Comparison of ENCODE assay signal across 13 cellular contexts in the genomic region with DNA sequence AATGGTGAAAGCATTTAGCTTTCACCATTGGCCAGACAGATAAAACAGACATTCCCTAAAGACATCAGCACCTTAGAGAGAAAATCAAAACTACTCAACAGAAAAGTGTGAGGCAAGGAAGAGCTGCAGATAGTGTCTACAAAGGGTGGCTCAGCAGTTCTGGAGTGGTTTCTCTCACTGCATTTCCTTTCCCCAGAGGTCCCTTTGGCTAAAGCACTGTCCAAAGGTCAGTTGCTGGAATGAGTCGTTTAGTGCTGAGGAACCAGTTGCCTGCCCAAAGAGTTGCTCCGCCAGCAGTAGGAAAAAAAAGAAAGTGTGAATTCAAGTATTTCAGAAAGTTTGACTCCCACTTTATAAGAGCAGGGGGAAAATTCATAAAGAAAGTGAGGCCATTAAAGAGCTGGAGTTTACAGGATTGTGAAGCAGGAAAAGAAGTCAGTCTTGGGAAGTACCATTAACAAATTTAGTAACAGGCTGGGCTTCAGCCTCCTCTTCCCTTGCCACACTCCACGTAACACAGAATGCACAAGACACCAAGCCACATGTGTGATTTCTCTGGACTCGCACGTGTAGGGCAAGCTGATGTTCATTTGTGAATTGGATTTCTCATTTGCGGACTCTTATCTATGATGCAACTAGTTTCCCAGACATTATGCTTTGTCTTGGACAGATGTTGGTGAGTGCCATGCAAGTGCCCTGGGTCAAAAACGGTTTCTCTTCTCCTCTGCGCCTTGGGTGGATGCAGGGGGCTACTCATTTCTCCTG.
A peak's percentile ranks its signal among the peaks of the same experiment; 100 is the strongest.
DNase-seq lines count a peak whose midpoint lies in the region; ATAC-seq, FAIRE-seq and TF ChIP-seq lines count a peak whose summit lies in the region.
"Had no signal": no experiment of that assay in that cellular context is flagged by ENCODE, and none has a peak within 500 bp of the region (broad histone marks: within the 10 kb centered on the region; RNA-seq: fewer than 3 reads in every experiment).

No MANE protein-coding gene starts in this region.

- no peak for FAIRE-seq in astrocyte (lab: Jason Lieb, UNC)
- FAIRE-seq in HepG2 (lab: Jason Lieb, UNC) = peak; percentile 90

- H3K4me2 ChIP-seq in astrocyte (ENCODE audit: low read length) (no peak overlapping the region), HepG2 (ENCODE audit: low read depth, low read length) (peak overlapping the region; percentile 47)

- H3K4me3 Mint-ChIP-seq in astrocyte (ENCODE audit: unreplicated experiment) = no peak overlapping the region
- H3K4me3 Mint-ChIP-seq: CD8-positive, alpha-beta memory T cell; central memory CD8-positive, alpha-beta T cell had no signal

- peaks cover 6% of the 10 kb centered on the region for H3K36me3 Mint-ChIP-seq in astrocyte (ENCODE audit: low read depth, unreplicated experiment)

- TF ChIP-seq CTCF in AG10803 (conservative IDR thresholded peaks at IDR 0.05; ENCODE audit: low read length) (no peak), astrocyte (IDR thresholded peaks at IDR 0.05; ENCODE audit: insufficient read depth, low read depth, low read length) (no peak), HepG2 (CRISPR knock-in tag; IDR thresholded peaks at IDR 0.05) (no peak)

- TF ChIP-seq EP300 in HepG2 (IDR thresholded peaks at IDR 0.05; ENCODE audit: low read depth in 2 of 2, low read length in 2 of 2) = 0 out of 4 replicates have a peak, but pooled peaks of 1 of the 2 experiments have one; percentile 3
- no peak for TF ChIP-seq EP300 in HepG2 (CRISPR knock-in tag; IDR thresholded peaks at IDR 0.05; ENCODE audit: borderline replicate concordance)

- H3K4me1 ChIP-seq in astrocyte (ENCODE audit: insufficient read depth, low read length) (peaks cover 13% of the 10 kb centered on the region), HepG2 (ENCODE audit: insufficient read depth, low read length) (peaks cover 28% of the 10 kb centered on the region)
- H3K4me1 ChIP-seq: foreskin keratinocyte had no signal

- H3K4me3 ChIP-seq in AG10803 (ENCODE audit: low read length) = no peak overlapping the region
- no peak overlapping the region for H3K4me3 ChIP-seq in astrocyte (ENCODE audit: insufficient read depth, low read depth, low read length)
- H3K4me3 ChIP-seq in HepG2 (replicated peaks in 1 of 3; ENCODE audit: insufficient read depth in 1 of 3, low read depth in 2 of 3, low read length in 3 of 3) = peak overlapping the region in 1 of 3 experiments; percentile 9; a peak in 1 of 6 replicates

- TF ChIP-seq RAD21 in HepG2 (CRISPR knock-in tag; IDR thresholded peaks at IDR 0.05) = no peak

- H3K9me3 ChIP-seq in astrocyte (ENCODE audit: insufficient read depth, low read depth, low read length) (no peaks in the 10 kb centered on the region), HepG2 (ENCODE audit: low read length) (no peaks in the 10 kb centered on the region)

- H3K79me2 ChIP-seq in astrocyte (ENCODE audit: insufficient read depth, low read length) = peaks cover 3% of the 10 kb centered on the region
- no peaks in the 10 kb centered on the region for H3K79me2 ChIP-seq in HepG2 (ENCODE audit: insufficient read depth, low read length)

- no peaks in the 10 kb centered on the region for H3K9me3 Mint-ChIP-seq in astrocyte (ENCODE audit: unreplicated experiment)
- H3K9me3 Mint-ChIP-seq: CD8-positive, alpha-beta memory T cell; central memory CD8-positive, alpha-beta T cell had no signal

- H3K9ac ChIP-seq in astrocyte (ENCODE audit: low read length) (no peak overlapping the region), HepG2 (ENCODE audit: insufficient read depth, low read depth, low read length) (no peak overlapping the region)

- no peak for TF ChIP-seq POLR2A in HepG2 (IDR thresholded peaks at IDR 0.05; ENCODE audit: insufficient read depth in 1 of 2, low read depth in 2 of 2, low read length in 2 of 2)

- in situ Hi-C loops in HepG2 (cut with HindIII; ENCODE audit: extremely low pct_ligation_motif_present, low pct_unique_long_range_greater_than_20kb) = no loop called here

- H2AFZ ChIP-seq in astrocyte (ENCODE audit: low read depth, low read length) (no peak overlapping the region), HepG2 (ENCODE audit: low read length) (peak overlapping the region; percentile 33)

- H3K27ac ChIP-seq in astrocyte (ENCODE audit: low read depth, low read length) (no peak overlapping the region), HepG2 (ENCODE audit: extremely low read length, insufficient read depth, low read length) (no peak overlapping the region)
- H3K27ac ChIP-seq: foreskin keratinocyte had no signal

- no peaks in the 10 kb centered on the region for H3K36me3 ChIP-seq in astrocyte (ENCODE audit: insufficient read depth, low read length)
- no peaks in the 10 kb centered on the region for H3K36me3 ChIP-seq in HepG2 (replicated peaks in 1 of 2; ENCODE audit: control insufficient read depth in 1 of 2, insufficient read depth in 2 of 2, low read length in 2 of 2)

- no peaks in the 10 kb centered on the region for H3K27me3 Mint-ChIP-seq in astrocyte (ENCODE audit: low read depth, unreplicated experiment)
- H3K27me3 Mint-ChIP-seq: CD8-positive, alpha-beta memory T cell; central memory CD8-positive, alpha-beta T cell had no signal

- intact Hi-C loops in HepG2 (cut with micrococcal nuclease; ENCODE audit: unreplicated experiment) = no loop called here

- H4K20me1 ChIP-seq in astrocyte (ENCODE audit: insufficient read depth, low read length) (no peaks in the 10 kb centered on the region), HepG2 (ENCODE audit: insufficient read depth, low read length) (no peaks in the 10 kb centered on the region)

- DNase-seq in AG10803 (ENCODE audit: low read depth) = peak; percentile 41
- peak; percentile 56 for DNase-seq in HCEC 1CT
- DNase-seq in astrocyte (ENCODE audit: low read depth) = no peak
- DNase-seq in HepG2 (ENCODE audit: low spot score) = peak; percentile 72
- DNase-seq in activated effector memory CD4-positive, alpha-beta T cell treated with anti-CD3 and anti-CD28 coated beads, Interleukin-2, amount 50 U/mL, for 16 hours = no peak
- DNase-seq: CD8-positive, alpha-beta memory T cell; foreskin keratinocyte; midbrain; NCI-H187 had no signal

- H3K27me3 ChIP-seq in astrocyte (ENCODE audit: insufficient read depth, low read length) (no peaks in the 10 kb centered on the region), HepG2 (ENCODE audit: control insufficient read depth in 1 of 2, insufficient read depth in 2 of 2, low read length in 2 of 2) (no peaks in the 10 kb centered on the region)
- H3K27me3 ChIP-seq: foreskin keratinocyte had no signal

- H3K4me1 Mint-ChIP-seq in astrocyte (ENCODE audit: low read depth, unreplicated experiment) = peaks cover 28% of the 10 kb centered on the region

- POLR2A ChIA-PET in HepG2 (lab: Yijun Ruan, JAX) = no interaction called here

- no TSS peak for BruUV-seq in HepG2 (replicated peaks; lab: Mats Ljungman, UMichigan)

- ATAC-seq in HepG2 (peak; percentile 97), HG03139 (IDR thresholded peaks at IDR 0.05; ENCODE audit: unreplicated experiment) (no peak), GM21447 (IDR thresholded peaks at IDR 0.05; ENCODE audit: unreplicated experiment) (no peak), GM18517 (IDR thresholded peaks at IDR 0.05; ENCODE audit: unreplicated experiment) (no peak)
- ATAC-seq: foreskin keratinocyte had no signal

- H3K27ac Mint-ChIP-seq in astrocyte (ENCODE audit: unreplicated experiment) = peak overlapping the region; percentile 13

- WGBS in HepG2 (ENCODE audit: low lambda C conversion rate) = 43% methylated on average over 8 of the region's 8 CpGs

- CTCF ChIA-PET in HepG2 (lab: Yijun Ruan, JAX; ENCODE audit: low intra/inter-chr PET ratio, low total read pairs) = no interaction called here

TF ChIP-seq in HepG2, 621 proteins besides CTCF, POLR2A, EP300 and RAD21 (continues in another document):
- peak; percentile 96 for TF ChIP-seq ZNF549 (CRISPR knock-in tag; IDR thresholded peaks at IDR 0.05)
- no peak for TF ChIP-seq ZNF460 (CRISPR knock-in tag; IDR thresholded peaks at IDR 0.05; ENCODE audit: borderline replicate concordance)
- TF ChIP-seq ASH2L (IDR thresholded peaks at IDR 0.05; ENCODE audit: insufficient read length, low read depth, low read length) = peak; percentile 20
- TF ChIP-seq, protein P1, sequence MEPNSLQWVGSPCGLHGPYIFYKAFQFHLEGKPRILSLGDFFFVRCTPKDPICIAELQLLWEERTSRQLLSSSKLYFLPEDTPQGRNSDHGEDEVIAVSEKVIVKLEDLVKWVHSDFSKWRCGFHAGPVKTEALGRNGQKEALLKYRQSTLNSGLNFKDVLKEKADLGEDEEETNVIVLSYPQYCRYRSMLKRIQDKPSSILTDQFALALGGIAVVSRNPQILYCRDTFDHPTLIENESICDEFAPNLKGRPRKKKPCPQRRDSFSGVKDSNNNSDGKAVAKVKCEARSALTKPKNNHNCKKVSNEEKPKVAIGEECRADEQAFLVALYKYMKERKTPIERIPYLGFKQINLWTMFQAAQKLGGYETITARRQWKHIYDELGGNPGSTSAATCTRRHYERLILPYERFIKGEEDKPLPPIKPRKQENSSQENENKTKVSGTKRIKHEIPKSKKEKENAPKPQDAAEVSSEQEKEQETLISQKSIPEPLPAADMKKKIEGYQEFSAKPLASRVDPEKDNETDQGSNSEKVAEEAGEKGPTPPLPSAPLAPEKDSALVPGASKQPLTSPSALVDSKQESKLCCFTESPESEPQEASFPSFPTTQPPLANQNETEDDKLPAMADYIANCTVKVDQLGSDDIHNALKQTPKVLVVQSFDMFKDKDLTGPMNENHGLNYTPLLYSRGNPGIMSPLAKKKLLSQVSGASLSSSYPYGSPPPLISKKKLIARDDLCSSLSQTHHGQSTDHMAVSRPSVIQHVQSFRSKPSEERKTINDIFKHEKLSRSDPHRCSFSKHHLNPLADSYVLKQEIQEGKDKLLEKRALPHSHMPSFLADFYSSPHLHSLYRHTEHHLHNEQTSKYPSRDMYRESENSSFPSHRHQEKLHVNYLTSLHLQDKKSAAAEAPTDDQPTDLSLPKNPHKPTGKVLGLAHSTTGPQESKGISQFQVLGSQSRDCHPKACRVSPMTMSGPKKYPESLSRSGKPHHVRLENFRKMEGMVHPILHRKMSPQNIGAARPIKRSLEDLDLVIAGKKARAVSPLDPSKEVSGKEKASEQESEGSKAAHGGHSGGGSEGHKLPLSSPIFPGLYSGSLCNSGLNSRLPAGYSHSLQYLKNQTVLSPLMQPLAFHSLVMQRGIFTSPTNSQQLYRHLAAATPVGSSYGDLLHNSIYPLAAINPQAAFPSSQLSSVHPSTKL (CRISPR knock-in tag; IDR thresholded peaks at IDR 0.05) = peak; percentile 34; the same call in 1 of the 2 replicates
- peak; percentile 33; the same call in 1 of the 2 replicates for TF ChIP-seq ELF3 (CRISPR knock-in tag; IDR thresholded peaks at IDR 0.05)
- TF ChIP-seq ZFY (CRISPR knock-in tag; IDR thresholded peaks at IDR 0.05) = no peak
- peak; percentile 89 for TF ChIP-seq HNF4A (CRISPR knock-in tag; IDR thresholded peaks at IDR 0.05)

Comparison
In these comparisons a context has a peak if more than half of its experiments do, and no peak if none do; other contexts are left out.
1. DNase-seq: peak in AG10803 (single experiment), HCEC 1CT (single experiment) and HepG2 (single experiment); none in astrocyte (single experiment) and activated effector memory CD4-positive, alpha-beta T cell treated with anti-CD3 and anti-CD28 coated beads, Interleukin-2, amount 50 U/mL, for 16 hours (single experiment).